ENCODE assay signal across 21 cellular contexts in the genomic region with DNA sequence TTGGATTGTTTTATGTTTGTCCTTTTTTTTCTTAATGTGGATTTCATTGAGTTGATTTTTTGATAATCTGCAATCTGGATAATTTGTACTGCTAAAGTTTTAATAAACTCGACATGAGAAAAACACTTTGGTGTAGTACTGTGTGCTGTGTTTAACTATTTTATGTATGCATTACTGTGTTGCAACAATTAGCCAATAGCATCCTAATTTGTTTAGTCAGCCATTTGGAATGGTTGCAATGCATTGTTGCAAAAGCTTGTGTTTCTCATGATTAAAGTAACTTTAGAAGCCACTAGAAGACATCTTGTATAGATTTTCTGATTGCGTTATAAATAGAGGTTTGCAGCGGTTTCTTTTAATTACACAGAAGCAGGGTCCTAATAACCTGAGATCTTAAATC. TPM values are rescaled to one million over a fixed set of nuclear protein-coding genes. Genes with fewer than 3 reads are reported as not detected.
DNase-seq lines count a peak whose midpoint lies in the region; ATAC-seq, FAIRE-seq and TF ChIP-seq lines count a peak whose summit lies in the region.
"Had no signal": no experiment of that assay in that cellular context is flagged by ENCODE, and none has a peak within 500 bp of the region (broad histone marks: within the 10 kb centered on the region; RNA-seq: fewer than 3 reads in every experiment).

No MANE protein-coding gene starts in this region.

- H3K4me1 Mint-ChIP-seq in Caco-2 (ENCODE audit: low read depth, unreplicated experiment) = no peaks in the 10 kb centered on the region

- H3K27me3 ChIP-seq in Caco-2 (replicated peaks; ENCODE audit: control insufficient read depth, insufficient read depth, low read length) = no peaks in the 10 kb centered on the region
- H3K27me3 ChIP-seq: vagina had no signal

- no peaks in the 10 kb centered on the region for H3K36me3 Mint-ChIP-seq in Caco-2 (ENCODE audit: insufficient read depth, unreplicated experiment)

- H3K9me3 Mint-ChIP-seq in Caco-2 (ENCODE audit: unreplicated experiment) = no peaks in the 10 kb centered on the region

- TF ChIP-seq CTCF in AG09309 (IDR thresholded peaks at IDR 0.05; ENCODE audit: control insufficient read depth, insufficient read depth, low read depth, low read length, missing control alignments) (no peak), cardiac fibroblast (IDR thresholded peaks at IDR 0.05; ENCODE audit: low read depth, low read length) (no peak), Caco-2 (IDR thresholded peaks at IDR 0.05; ENCODE audit: insufficient read depth in 1 of 2, low read depth in 1 of 2, low read length in 1 of 2, severe bottlenecking in 1 of 2, unreplicated experiment in 1 of 2) (no peak)

- no peaks in the 10 kb centered on the region for H3K36me3 ChIP-seq in Caco-2 (ENCODE audit: control insufficient read depth, insufficient read depth, low read length)

- peak; percentile 62 for DNase-seq in AG09309 (ENCODE audit: low read depth)
- peak; percentile 82 for DNase-seq in HS-5 (ENCODE audit: low read depth)
- DNase-seq in cardiac fibroblast (ENCODE audit: low read depth in 2 of 2) = peak; percentile 62 to 83
- no peak for DNase-seq in frontal cortex (ENCODE audit: low spot score in 2 of 2)
- DNase-seq in Caco-2 = no peak
- DNase-seq in NK-92 treated with Interleukin-12 subunit alpha and Interleukin-12 subunit beta, amount 100 ng/mL, for 24 hours (lab: John Stamatoyannopoulos, UW) = no peak
- no peak for DNase-seq in OCI-M1 (lab: John Stamatoyannopoulos, UW)
- DNase-seq: activated CD4-positive, alpha-beta T cell treated with anti-CD3 and anti-CD28 coated beads for 4 hours; activated effector memory CD4-positive, alpha-beta T cell treated with Interleukin-2 at 50 U/mL for 16 hours; amygdala; C1 segment of cervical spinal cord; NCI-H187 treated with DMSO at 0.1 percent for 48 hours; NCI-H446; RPMI8226; stimulated activated CD4-positive, alpha-beta T cell treated with anti-CD3 and anti-CD28 coated beads, Interleukin-4, amount 100 ng/mL, for 24 hours had no signal

- CTCF ChIA-PET in Caco-2 (lab: Charles Lee) = no interaction called here

- POLR2A ChIA-PET in Caco-2 (lab: Charles Lee) = no interaction called here

- no peak overlapping the region for H3K4me3 Mint-ChIP-seq in Caco-2 (ENCODE audit: unreplicated experiment)

- no peaks in the 10 kb centered on the region for H3K27me3 Mint-ChIP-seq in Caco-2 (ENCODE audit: insufficient read depth, unreplicated experiment)

- BruUV-seq in Caco-2 (replicated peaks; lab: Mats Ljungman, UMichigan) = no TSS peak

- ATAC-seq in GM19452 (IDR thresholded peaks at IDR 0.05; ENCODE audit: unreplicated experiment) = no peak
- ATAC-seq: left lobe of liver had no signal

- no peak overlapping the region for H3K27ac Mint-ChIP-seq in Caco-2 (ENCODE audit: unreplicated experiment)

- intact Hi-C loops in Caco-2 (cut with micrococcal nuclease; ENCODE audit: unreplicated experiment) = no loop called here

- H3K4me3 ChIP-seq in AG09309 (ENCODE audit: control insufficient read depth, low read depth, low read length) (no peak overlapping the region), cardiac fibroblast (replicated peaks in 1 of 2; ENCODE audit: low read depth in 2 of 2, low read length in 2 of 2) (no peak overlapping the region), Caco-2 (ENCODE audit: low read depth, low read length) (no peak overlapping the region)
- H3K4me3 ChIP-seq: skin epidermis, vagina had no signal

- H3K9me3 ChIP-seq in Caco-2 = no peaks in the 10 kb centered on the region
- H3K9me3 ChIP-seq: vagina had no signal

- peak; percentile 40 for FAIRE-seq in frontal cortex (lab: Jason Lieb, UNC)

- 0 out of 2 replicates have a peak, but pooled peaks cover 5% of the 10 kb centered on the region for H3K4me1 ChIP-seq in Caco-2
- H3K4me1 ChIP-seq: vagina had no signal

RNA-seq across cellular contexts. Expression of gene PPIG, which starts 53.5 kb away (rescaled TPM):
- total RNA-seq in frontal cortex (43.6 TPM), Caco-2 (2022) (60.3 and 68.9 TPM in 2 replicates)

RNA-seq across cellular contexts. Expression of gene CFAP210, which starts 56.6 kb away (rescaled TPM):
- total RNA-seq in frontal cortex = 5.3 TPM
- total RNA-seq in Caco-2 (2022) = not detected in 2 replicates
- total RNA-seq: chondrocyte, left lobe of liver, osteocyte had no signal

RNA-seq across cellular contexts. Expression of gene PHOSPHO2, which starts 56.6 kb away (rescaled TPM):
- total RNA-seq in frontal cortex (11.8 TPM), Caco-2 (2022) (5.0 and 5.5 TPM in 2 replicates)

Comparison
In these comparisons a context has a peak if more than half of its experiments do, and no peak if none do; other contexts are left out.
1. DNase-seq: peak in AG09309 (single experiment), HS-5 (single experiment) and cardiac fibroblast (2 of 2); none in frontal cortex (0 of 2), Caco-2 (0 of 2), NK-92 treated with Interleukin-12 subunit alpha and Interleukin-12 subunit beta, amount 100 ng/mL, for 24 hours (single experiment) and OCI-M1 (single experiment).